25 cellular contexts compared by ENCODE assay signal in the genomic region with DNA sequence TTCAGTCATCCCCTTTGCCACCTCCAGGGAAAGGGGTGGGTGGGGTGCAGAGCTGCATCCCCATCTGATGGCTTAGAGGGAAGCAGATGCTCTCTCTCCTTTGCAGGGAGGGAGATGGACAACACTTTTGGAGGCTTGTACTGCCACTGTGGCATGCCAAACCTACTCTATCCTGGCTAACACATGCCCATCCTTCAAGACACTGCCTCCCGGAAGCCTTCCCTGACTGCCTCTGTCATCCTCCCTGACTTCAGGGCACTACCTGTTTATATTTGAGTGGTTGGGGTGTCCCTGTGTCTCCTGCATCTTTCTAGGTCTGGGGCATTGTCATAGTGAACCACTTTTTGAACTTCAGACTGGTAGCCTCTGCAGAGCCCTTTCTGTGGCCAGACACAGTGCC.
DNase-seq lines count a peak whose midpoint lies in the region; ATAC-seq, FAIRE-seq and TF ChIP-seq lines count a peak whose summit lies in the region.
"Had no signal": no experiment of that assay in that cellular context is flagged by ENCODE, and none has a peak within 500 bp of the region (broad histone marks: within the 10 kb centered on the region; RNA-seq: fewer than 3 reads in every experiment).

No MANE protein-coding gene starts in this region.

- no peaks in the 10 kb centered on the region for H3K36me3 ChIP-seq in GM23248 (ENCODE audit: low read depth)
- no peaks in the 10 kb centered on the region for H3K36me3 ChIP-seq in kidney (ENCODE audit: control insufficient read depth in 1 of 2, insufficient read depth in 2 of 2, low read length in 2 of 2)
- no peaks in the 10 kb centered on the region for H3K36me3 ChIP-seq in uterus
- H3K36me3 ChIP-seq: MG63 had no signal

- WGBS in GM23248 (ENCODE audit: low coverage in 1 of 2, low lambda C conversion rate in 2 of 2, missing lambda C conversion rate in 2 of 2), 2 experiments: 71 to 73% methylated on average over 1 of the region's 1 CpG

- H3K27ac ChIP-seq in GM23248: no peak overlapping the region
- no peak overlapping the region for H3K27ac ChIP-seq in kidney (ENCODE audit: low read depth in 2 of 2, low read length in 2 of 2)
- H3K27ac ChIP-seq in uterus: peak overlapping the region; percentile 92 to 94
- H3K27ac ChIP-seq: 22Rv1; BLaER1 treated with 17β-estradiol and CSF1 and Interleukin-3, amounts not matched to agents 10 nM and 100 nM; RWPE1 had no signal

- no peak overlapping the region for H2AFZ ChIP-seq in GM23248
- H2AFZ ChIP-seq: GM23338 had no signal

- H3K4me1 ChIP-seq in GM23248 (ENCODE audit: insufficient read depth) (peaks cover 14% of the 10 kb centered on the region; the same call in 1 of the 2 replicates), kidney (ENCODE audit: control insufficient read depth in 1 of 2, insufficient read depth in 1 of 2, low read depth in 1 of 2, low read length in 2 of 2) (no peaks in the 10 kb centered on the region), uterus (peaks cover 5 to 8% of the 10 kb centered on the region in 2 donors)

- H3K4me2 ChIP-seq in GM23248 (ENCODE audit: unreplicated experiment): peak overlapping the region; percentile 77
- H3K4me2 ChIP-seq: GM23338 had no signal

- no peak for FAIRE-seq in kidney (lab: Jason Lieb, UNC)
- FAIRE-seq: D721Med, G401.6, HTR-8/SVneo had no signal

- no peak for ATAC-seq in HG02938 (IDR thresholded peaks at IDR 0.05; ENCODE audit: unreplicated experiment)
- ATAC-seq: GM23338, Panc1 had no signal

- intact Hi-C loops in kidney (cut with DNase I): no loop called here
- intact Hi-C loops in uterus (cut with DNase I; ENCODE audit: low total_unique reads): no loop called here

- no peaks in the 10 kb centered on the region for H3K9me2 ChIP-seq in GM23248 (ENCODE audit: insufficient read depth)

- in situ Hi-C loops in GM23248 (cut with MboI): no loop called here

- DNase-seq in DMS 273 (lab: John Stamatoyannopoulos, UW; ENCODE audit: unreplicated experiment): peak; percentile 31
- DNase-seq in DMS 273 treated with DMSO at 0.1 percent for 48 hours (lab: John Stamatoyannopoulos, UW): no peak
- DNase-seq in GM23248: no peak
- peak; percentile 8 for DNase-seq in kidney
- no peak for DNase-seq in uterus
- no peak for DNase-seq in NCI-H2171 (lab: John Stamatoyannopoulos, UW)
- no peak for DNase-seq in activated CD4-positive, alpha-beta T cell treated with anti-CD3 and anti-CD28 coated beads, Interleukin-2, amount 50 U/mL, for 48 hours
- DNase-seq: CD4-positive, alpha-beta T cell; H9; KBM-7; MG63; NCI-H1694; NCI-H2029 treated with DMSO at 0.1 percent for 48 hours; NCI-H2227 treated with DMSO at 0.1 percent for 48 hours; NCI-H526 treated with DMSO at 0.1 percent for 48 hours; SHP77 had no signal

- no peaks in the 10 kb centered on the region for H4K20me1 ChIP-seq in GM23248 (ENCODE audit: insufficient read depth)
- H4K20me1 ChIP-seq: BLaER1 treated with 17β-estradiol and CSF1 and Interleukin-3, amounts not matched to agents 10 nM and 100 nM had no signal

- no peaks in the 10 kb centered on the region for H3K79me2 ChIP-seq in GM23248 (ENCODE audit: insufficient read depth)

- H3K9me3 ChIP-seq in GM23248 (ENCODE audit: low read depth) (no peaks in the 10 kb centered on the region), kidney (ENCODE audit: control insufficient read depth in 1 of 2, low read length in 2 of 2) (peaks cover 3 to 7% of the 10 kb centered on the region in 2 donors), uterus (no peaks in the 10 kb centered on the region)
- H3K9me3 ChIP-seq: MG63 had no signal

- TF ChIP-seq CTCF in kidney (IDR thresholded peaks at IDR 0.05; ENCODE audit: borderline replicate concordance, extremely low read depth, insufficient read depth) (no peak), uterus (IDR thresholded peaks at IDR 0.05) (no peak)

- no peak for TF ChIP-seq POLR2A in uterus (IDR thresholded peaks at IDR 0.05)

- H3K27me3 ChIP-seq in GM23248 (replicated peaks; ENCODE audit: insufficient read depth) (no peaks in the 10 kb centered on the region), uterus (no peaks in the 10 kb centered on the region)
- H3K27me3 ChIP-seq: BLaER1 treated with 17β-estradiol and CSF1 and Interleukin-3, amounts not matched to agents 10 nM and 100 nM; MG63 had no signal

- peaks cover 10% of the 10 kb centered on the region; the same call in 1 of the 2 replicates for H3F3A ChIP-seq in GM23248 (ENCODE audit: insufficient read depth)

- 0 out of 2 replicates have a peak overlapping the region, but pooled peaks have one; percentile 65 for H3K4me3 ChIP-seq in GM23248
- no peak overlapping the region for H3K4me3 ChIP-seq in kidney (ENCODE audit: low read length in 2 of 2)
- H3K4me3 ChIP-seq in uterus: no peak overlapping the region
- H3K4me3 ChIP-seq: BLaER1 treated with 17β-estradiol and CSF1 and Interleukin-3, amounts not matched to agents 10 nM and 100 nM; GM23338; MG63 had no signal

- H3K9ac ChIP-seq in GM23248: 0 out of 2 replicates have a peak overlapping the region, but pooled peaks have one; percentile 67
- no peak overlapping the region for H3K9ac ChIP-seq in kidney (ENCODE audit: low read length in 2 of 2)
- H3K9ac ChIP-seq: BLaER1 treated with 17β-estradiol and CSF1 and Interleukin-3, amounts not matched to agents 10 nM and 100 nM had no signal

Comparison
In these comparisons a context has a peak if more than half of its experiments do, and no peak if none do; other contexts are left out.
1. DNase-seq: peak in DMS 273 (single experiment) and kidney (single experiment); none in DMS 273 treated with DMSO at 0.1 percent for 48 hours (single experiment), GM23248 (single experiment), uterus (0 of 2), NCI-H2171 (single experiment) and activated CD4-positive, alpha-beta T cell treated with anti-CD3 and anti-CD28 coated beads, Interleukin-2, amount 50 U/mL, for 48 hours (0 of 2).
2. H3K27ac ChIP-seq: peak in uterus (2 of 2); none in GM23248 (single experiment) and kidney (0 of 2).